In the genomic region with DNA sequence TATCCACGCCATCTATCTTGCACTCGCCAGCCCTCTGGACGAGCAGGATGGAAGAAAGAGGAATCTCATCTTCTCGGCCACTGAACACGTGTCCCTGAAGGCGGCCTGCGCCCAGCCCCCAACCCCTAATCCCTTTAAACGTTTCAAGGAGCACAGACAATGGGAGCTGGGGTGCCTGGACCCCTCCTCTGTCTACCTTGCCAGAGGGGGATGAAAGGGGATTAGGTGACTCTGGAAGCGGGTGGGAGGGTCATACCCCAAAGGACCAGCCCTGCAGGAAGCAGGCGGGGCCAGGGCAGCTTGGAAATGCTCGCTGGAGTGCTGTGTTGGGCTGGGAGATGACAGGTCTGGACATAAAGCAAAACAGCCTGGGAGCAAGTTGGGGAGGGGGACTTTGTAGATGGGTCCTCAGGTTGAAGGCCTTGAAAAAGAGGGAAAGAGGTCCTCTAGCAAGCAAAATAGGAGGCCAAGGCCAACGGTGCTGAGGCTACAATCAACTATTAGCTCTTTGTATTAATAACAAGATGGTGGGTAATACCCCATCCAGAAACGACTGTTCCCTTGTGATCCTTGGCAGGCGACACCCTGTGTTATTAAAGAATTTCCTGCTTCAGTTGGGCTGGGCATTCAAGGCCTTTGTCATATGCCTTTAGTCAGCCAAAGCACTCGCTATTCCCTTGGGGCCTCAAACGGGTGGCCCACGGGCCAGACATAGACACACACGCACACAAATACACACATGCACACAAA, we compare ENCODE assay signal across 16 cellular contexts.
A peak's percentile ranks its signal among the peaks of the same experiment; 100 is the strongest.
DNase-seq lines count a peak whose midpoint lies in the region; ATAC-seq, FAIRE-seq and TF ChIP-seq lines count a peak whose summit lies in the region.
"Had no signal": no experiment of that assay in that cellular context is flagged by ENCODE, and none has a peak within 500 bp of the region (broad histone marks: within the 10 kb centered on the region; RNA-seq: fewer than 3 reads in every experiment).

No MANE protein-coding gene starts in this region.

- no peak for FAIRE-seq in D721Med (lab: Jason Lieb, UNC)

- peaks cover 27% of the 10 kb centered on the region for H3K4me1 Mint-ChIP-seq in brain
- H3K4me1 Mint-ChIP-seq in osteocyte (ENCODE audit: unreplicated experiment): no peaks in the 10 kb centered on the region
- H3K4me1 Mint-ChIP-seq: activated naive CD4-positive, alpha-beta T cell treated with anti-CD3 and anti-CD28 coated beads, Interleukin-2, amount 50 U/mL, for 24 hours; naive thymus-derived CD8-positive, alpha-beta T cell had no signal

- DNase-seq in D721Med (ENCODE audit: insufficient read length, low spot score) (peak; percentile 30), GM10266 (ENCODE audit: extremely low spot score) (peak; percentile 2), osteocyte (ENCODE audit: extremely low spot score, unreplicated experiment) (peak; percentile 73), OCI-M2 (lab: John Stamatoyannopoulos, UW; ENCODE audit: unreplicated experiment) (no peak)
- DNase-seq: activated CD4-positive, alpha-beta T cell treated with anti-CD3 and anti-CD28 coated beads, Interleukin-2, amount 50 U/mL, for 1 hour; CD4-positive, alpha-beta T cell; cerebellar nuclear complex; GDM1; glutamatergic neuron had no signal

- H3K27ac Mint-ChIP-seq in brain: peak overlapping the region in 3 of 5 experiments; percentile 24 to 58 (median 51)
- no peak overlapping the region for H3K27ac Mint-ChIP-seq in osteocyte (ENCODE audit: unreplicated experiment)
- H3K27ac Mint-ChIP-seq: activated naive CD4-positive, alpha-beta T cell treated with anti-CD3 and anti-CD28 coated beads, Interleukin-2, amount 50 U/mL, for 24 hours; CD4-positive, alpha-beta T cell; naive thymus-derived CD8-positive, alpha-beta T cell; stimulated activated naive CD8-positive, alpha-beta T cell treated with anti-CD3 and anti-CD28 coated beads, Interleukin-15, Interleukin-2, amounts not matched to agents 100 ng/mL and 50 ng/mL, for 24 hours; T-helper 1 cell treated with Interleukin-12 subunit alpha and Interleukin-12 subunit beta and Interleukin-4 antibody, amounts not matched to agents 30 μg/mL and 1 μg/mL, for 36 hours had no signal

- no peaks in the 10 kb centered on the region for H3K36me3 Mint-ChIP-seq in brain
- no peaks in the 10 kb centered on the region for H3K36me3 Mint-ChIP-seq in osteocyte (ENCODE audit: unreplicated experiment)
- H3K36me3 Mint-ChIP-seq: activated naive CD4-positive, alpha-beta T cell treated with anti-CD3 and anti-CD28 coated beads, Interleukin-2, amount 50 U/mL, for 24 hours; naive thymus-derived CD8-positive, alpha-beta T cell had no signal

- H3K9me3 Mint-ChIP-seq in brain (peaks cover 0 to 5% (median 0%) of the 10 kb centered on the region in 5 experiments), osteocyte (ENCODE audit: unreplicated experiment) (no peaks in the 10 kb centered on the region)
- H3K9me3 Mint-ChIP-seq: activated naive CD4-positive, alpha-beta T cell treated with anti-CD3 and anti-CD28 coated beads, Interleukin-2, amount 50 U/mL, for 24 hours; CD4-positive, alpha-beta T cell; naive thymus-derived CD8-positive, alpha-beta T cell; stimulated activated naive CD8-positive, alpha-beta T cell treated with anti-CD3 and anti-CD28 coated beads, Interleukin-15, Interleukin-2, amounts not matched to agents 100 ng/mL and 50 ng/mL, for 24 hours; T-helper 1 cell treated with Interleukin-12 subunit alpha and Interleukin-12 subunit beta and Interleukin-4 antibody, amounts not matched to agents 30 μg/mL and 1 μg/mL, for 36 hours had no signal

- no peak for TF ChIP-seq CTCF in D721Med (IDR thresholded peaks at IDR 0.05; ENCODE audit: insufficient read depth, missing control alignments)
- TF ChIP-seq CTCF in GM10266 (IDR thresholded peaks at IDR 0.05; ENCODE audit: control insufficient read depth, insufficient read depth, low read depth, missing control alignments): no peak
- TF ChIP-seq CTCF in brain (conservative IDR thresholded peaks at IDR 0.05): no peak
- no peak for TF ChIP-seq CTCF in osteocyte (IDR thresholded peaks at IDR 0.05)

- no peak for ATAC-seq in HG02763 (IDR thresholded peaks at IDR 0.05; ENCODE audit: unreplicated experiment)
- no peak for ATAC-seq in GM19455 (IDR thresholded peaks at IDR 0.05; ENCODE audit: unreplicated experiment)
- ATAC-seq: naive thymus-derived CD8-positive, alpha-beta T cell had no signal

- H3K27me3 Mint-ChIP-seq in brain (peaks cover 9% of the 10 kb centered on the region), osteocyte (ENCODE audit: unreplicated experiment) (peaks cover 19% of the 10 kb centered on the region)
- H3K27me3 Mint-ChIP-seq: activated naive CD4-positive, alpha-beta T cell treated with anti-CD3 and anti-CD28 coated beads, Interleukin-2, amount 50 U/mL, for 24 hours had no signal

- H3K4me3 Mint-ChIP-seq in brain (peak overlapping the region in 1 of 5 experiments; percentile 32), osteocyte (ENCODE audit: unreplicated experiment) (no peak overlapping the region)
- H3K4me3 Mint-ChIP-seq: activated naive CD4-positive, alpha-beta T cell treated with anti-CD3 and anti-CD28 coated beads, Interleukin-2, amount 50 U/mL, for 24 hours; CD4-positive, alpha-beta T cell; naive thymus-derived CD8-positive, alpha-beta T cell; stimulated activated naive CD8-positive, alpha-beta T cell treated with anti-CD3 and anti-CD28 coated beads, Interleukin-15, Interleukin-2, amounts not matched to agents 100 ng/mL and 50 ng/mL, for 24 hours; T-helper 1 cell treated with Interleukin-12 subunit alpha and Interleukin-12 subunit beta and Interleukin-4 antibody, amounts not matched to agents 30 μg/mL and 1 μg/mL, for 36 hours had no signal
